9 cellular contexts compared by ENCODE assay signal in genomic region chr7:44867073-44867990, GRCh38. TPM values are rescaled to one million over a fixed set of nuclear protein-coding genes. Genes with fewer than 3 reads are reported as not detected.
DNase-seq lines count a peak whose midpoint lies in the region; ATAC-seq and TF ChIP-seq lines count a peak whose summit lies in the region.
"Had no signal": no experiment of that assay in that cellular context is flagged by ENCODE, and none has a peak within 500 bp of the region (broad histone marks: within the 10 kb centered on the region; RNA-seq: fewer than 3 reads in every experiment).

No MANE protein-coding gene starts in this region.

- peaks cover 8% of the 10 kb centered on the region for H3K4me1 Mint-ChIP-seq in activated CD4-positive, alpha-beta T cell treated with anti-CD3 and anti-CD28 coated beads for 36 hours
- H3K4me1 Mint-ChIP-seq: CD4-positive, alpha-beta memory T cell had no signal

- no peaks in the 10 kb centered on the region for H3K27me3 ChIP-seq in gastrocnemius medialis

- CTCF ChIA-PET in activated CD4-positive, alpha-beta T cell treated with anti-CD3 and anti-CD28 coated beads for 36 hours (lab: Charles Lee): interaction anchor here (1.0 to 1.6 kb wide), 4 partner anchors 10 to 246 kb away, joined by 4 to 9 read pairs (median 4); no protein-coding TSS in a partner anchor

- ATAC-seq in activated CD4-positive, alpha-beta T cell treated with anti-CD3 and anti-CD28 coated beads for 36 hours: peak; percentile 98
- ATAC-seq in gastrocnemius medialis (peak; percentile 100), GM18870 (IDR thresholded peaks at IDR 0.05; ENCODE audit: unreplicated experiment) (no peak), HG03196 (IDR thresholded peaks at IDR 0.05; ENCODE audit: unreplicated experiment) (no peak)

- H3K4me3 Mint-ChIP-seq in activated CD4-positive, alpha-beta T cell treated with anti-CD3 and anti-CD28 coated beads for 36 hours: no peak overlapping the region
- H3K4me3 Mint-ChIP-seq: CD4-positive, alpha-beta memory T cell had no signal

- H3K36me3 Mint-ChIP-seq in activated CD4-positive, alpha-beta T cell treated with anti-CD3 and anti-CD28 coated beads for 36 hours (ENCODE audit: low read depth): no peaks in the 10 kb centered on the region
- H3K36me3 Mint-ChIP-seq: CD4-positive, alpha-beta memory T cell had no signal

- intact Hi-C loops in activated CD4-positive, alpha-beta T cell treated with anti-CD3 and anti-CD28 coated beads for 36 hours (cut with DNase I, micrococcal nuclease): loop anchor here in 1 of 2 experiments (1.0 kb wide), 1 partner anchor 9 kb away; no protein-coding TSS in a partner anchor
- intact Hi-C loops in gastrocnemius medialis (cut with DNase I; ENCODE audit: low total_unique reads): no loop called here

- in situ Hi-C loops in gastrocnemius medialis (cut with MboI; ENCODE audit: low sequenced_read_pairs in 4 of 4): loop anchor here in 1 of 4 donors (25.0 kb wide), 1 partner anchor 270 kb away; no protein-coding TSS in a partner anchor

- POLR2A ChIA-PET in activated CD4-positive, alpha-beta T cell treated with anti-CD3 and anti-CD28 coated beads for 36 hours (lab: Charles Lee): interaction anchor here (0.6 to 0.7 kb wide), 3 partner anchors 9 to 220 kb away, joined by 3 to 5 read pairs (median 5); no protein-coding TSS in a partner anchor

- H3K27me3 Mint-ChIP-seq in activated CD4-positive, alpha-beta T cell treated with anti-CD3 and anti-CD28 coated beads for 36 hours: no peaks in the 10 kb centered on the region

- DNase-seq in activated CD4-positive, alpha-beta T cell treated with anti-CD3 and anti-CD28 coated beads for 36 hours: peak; percentile 55
- DNase-seq in activated CD4-positive, alpha-beta T cell treated with anti-CD3 and anti-CD28 coated beads, Interleukin-2, amount 50 U/mL, for 1 hour: no peak
- DNase-seq in RKO (ENCODE audit: low spot score): peak; percentile 90
- DNase-seq in fibroblast of gingiva (ENCODE audit: low read depth): peak; percentile 75
- DNase-seq in gastrocnemius medialis: peak; percentile 71 to 80
- no peak for DNase-seq in HuH-7 (ENCODE audit: low spot score)

- peak overlapping the region; percentile 38 for H3K27ac Mint-ChIP-seq in activated CD4-positive, alpha-beta T cell treated with anti-CD3 and anti-CD28 coated beads for 36 hours
- H3K27ac Mint-ChIP-seq: CD4-positive, alpha-beta memory T cell had no signal

- H3K9me3 ChIP-seq in gastrocnemius medialis: no peaks in the 10 kb centered on the region

- peaks cover 3% of the 10 kb centered on the region for H3K9me3 Mint-ChIP-seq in activated CD4-positive, alpha-beta T cell treated with anti-CD3 and anti-CD28 coated beads for 36 hours (ENCODE audit: low read depth)

- peaks cover 14 to 17% of the 10 kb centered on the region in 2 donors for H3K4me1 ChIP-seq in gastrocnemius medialis

- no peak for TF ChIP-seq CTCF in gastrocnemius medialis (IDR thresholded peaks at IDR 0.05 in 4 of 5, conservative IDR thresholded peaks at IDR 0.05 in 1 of 5)

- no peak overlapping the region for H3K4me3 ChIP-seq in gastrocnemius medialis

- peak overlapping the region; percentile 78 to 87 (median 82) for H3K27ac ChIP-seq in gastrocnemius medialis

- TF ChIP-seq POLR2A in gastrocnemius medialis (IDR thresholded peaks at IDR 0.05): no peak

- H3K36me3 ChIP-seq in gastrocnemius medialis: no peaks in the 10 kb centered on the region

RNA-seq across cellular contexts. Expression of gene PURB, which starts 18.0 kb away (rescaled TPM):
- total RNA-seq in activated CD4-positive, alpha-beta T cell treated with anti-CD3 and anti-CD28 coated beads for 36 hours: 10 to 100 TPM; 18.8 to 20.8 TPM
- 10 to 100 TPM; 13.0 to 18.7 (median 15.9) TPM for total RNA-seq in gastrocnemius medialis

RNA-seq across cellular contexts. Expression of gene H2AZ2, which starts 19.4 kb away (rescaled TPM):
- total RNA-seq in activated CD4-positive, alpha-beta T cell treated with anti-CD3 and anti-CD28 coated beads for 36 hours: 100 to 1,000 TPM; 148 to 275 TPM
- total RNA-seq in gastrocnemius medialis: 100 to 1,000 TPM in 3 of 4 donors, 10 to 100 TPM in 1; 83.0 to 147 (median 132) TPM

Comparison
In these comparisons a context has a peak if more than half of its experiments do, and no peak if none do; other contexts are left out.
1. DNase-seq: peak in activated CD4-positive, alpha-beta T cell treated with anti-CD3 and anti-CD28 coated beads for 36 hours (single experiment), RKO (single experiment), fibroblast of gingiva (single experiment) and gastrocnemius medialis (2 of 2); none in activated CD4-positive, alpha-beta T cell treated with anti-CD3 and anti-CD28 coated beads, Interleukin-2, amount 50 U/mL, for 1 hour (single experiment) and HuH-7 (single experiment).
2. ATAC-seq: peak in activated CD4-positive, alpha-beta T cell treated with anti-CD3 and anti-CD28 coated beads for 36 hours (single experiment) and gastrocnemius medialis (2 of 2); none in GM18870 (single experiment) and HG03196 (single experiment).